In genomic region chr1:205631727-205632373, GRCh38 we compare ENCODE assay signal across 1 cellular context.
TF ChIP-seq lines count a peak whose summit lies in the region.

Gene ELK4, minus strand, starts transcription at chr1:205632011. Its CDS starts 8,129 bp downstream, at chr1:205623882.

TF ChIP-seq in HepG2, 621 proteins besides CTCF, POLR2A, EP300 and RAD21 (continued from another document and continues in another):
- TF ChIP-seq MNT (IDR thresholded peaks at IDR 0.05) (no peak), MLLT10 (CRISPR knock-in tag; IDR thresholded peaks at IDR 0.05) (no peak), ZBTB43 (CRISPR knock-in tag; conservative IDR thresholded peaks at IDR 0.05) (no peak), ZBTB49 (CRISPR knock-in tag; IDR thresholded peaks at IDR 0.05; ENCODE audit: borderline replicate concordance) (no peak), GATA4 (IDR thresholded peaks at IDR 0.05; ENCODE audit: borderline replicate concordance, low read depth) (no peak), ZGPAT (CRISPR knock-in tag; IDR thresholded peaks at IDR 0.05) (peak; percentile 88), GATAD2A (CRISPR knock-in tag; IDR thresholded peaks at IDR 0.05) (peak; percentile 70), ZNF256 (CRISPR knock-in tag; conservative IDR thresholded peaks at IDR 0.05) (0 out of 2 replicates have a peak, but pooled peaks have one; percentile 15), ZNF274 (CRISPR knock-in tag; IDR thresholded peaks at IDR 0.05) (peak; percentile 76; the same call in 1 of the 2 replicates), MLX (CRISPR knock-in tag; IDR thresholded peaks at IDR 0.05) (0 out of 2 replicates have a peak, but pooled peaks have one; percentile 19), ZBTB7A (CRISPR knock-in tag; IDR thresholded peaks at IDR 0.05) (no peak), HDAC1 (CRISPR knock-in tag; IDR thresholded peaks at IDR 0.05) (peak; percentile 58), ARHGAP35 (CRISPR knock-in tag; IDR thresholded peaks at IDR 0.05; ENCODE audit: borderline replicate concordance) (0 out of 2 replicates have a peak, but pooled peaks have one; percentile 49), RBM22 (optimal IDR thresholded peaks at IDR 0.05; ENCODE audit: low read length) (peak; percentile 81), ZNF180 (CRISPR knock-in tag; IDR thresholded peaks at IDR 0.05; ENCODE audit: borderline replicate concordance, low read depth) (0 out of 2 replicates have a peak, but pooled peaks have one; percentile 50), MAFK (conservative IDR thresholded peaks at IDR 0.05 in 1 of 2, IDR thresholded peaks at IDR 0.05 in 1 of 2; ENCODE audit: low read length in 2 of 2) (no peak), MEIS1 (CRISPR knock-in tag; IDR thresholded peaks at IDR 0.05; ENCODE audit: borderline replicate concordance) (no peak), NCOA1 (CRISPR knock-in tag; IDR thresholded peaks at IDR 0.05) (0 out of 2 replicates have a peak, but pooled peaks have one; percentile 42), UBTF (CRISPR knock-in tag; IDR thresholded peaks at IDR 0.05) (peak; percentile 82), ZBTB44 (CRISPR knock-in tag; IDR thresholded peaks at IDR 0.05) (peak; percentile 86; the same call in 1 of the 2 replicates), NRL (CRISPR knock-in tag; IDR thresholded peaks at IDR 0.05; ENCODE audit: borderline replicate concordance) (peak; percentile 60; the same call in 1 of the 2 replicates), ZNF672 (CRISPR knock-in tag; IDR thresholded peaks at IDR 0.05) (no peak), ZNF44 (CRISPR knock-in tag; IDR thresholded peaks at IDR 0.05) (peak; percentile 95), KDM2A (CRISPR knock-in tag; IDR thresholded peaks at IDR 0.05; ENCODE audit: borderline replicate concordance, low read depth) (peak; percentile 97), PRDM4 (CRISPR knock-in tag; IDR thresholded peaks at IDR 0.05; ENCODE audit: borderline replicate concordance) (no peak), POLR2G (IDR thresholded peaks at IDR 0.05; ENCODE audit: low read depth, low read length) (peak; percentile 91), FOXP1 (IDR thresholded peaks at IDR 0.05) (no peak), FOXP1 (CRISPR knock-in tag; IDR thresholded peaks at IDR 0.05) (0 out of 2 replicates have a peak, but pooled peaks have one; percentile 31), ZNF777 (CRISPR knock-in tag; IDR thresholded peaks at IDR 0.05) (peak; percentile 66), ZNF121 (CRISPR knock-in tag; IDR thresholded peaks at IDR 0.05) (0 out of 2 replicates have a peak, but pooled peaks have one; percentile 22), EED (CRISPR knock-in tag; IDR thresholded peaks at IDR 0.05) (0 out of 2 replicates have a peak, but pooled peaks have one; percentile 27), SOX6 (IDR thresholded peaks at IDR 0.05) (no peak), SOX6 (CRISPR knock-in tag; IDR thresholded peaks at IDR 0.05) (peak; percentile 66), ZNF629 (CRISPR knock-in tag; conservative IDR thresholded peaks at IDR 0.05) (0 out of 2 replicates have a peak, but pooled peaks have one; percentile 29), ONECUT2 (CRISPR knock-in tag; IDR thresholded peaks at IDR 0.05) (no peak), NONO (IDR thresholded peaks at IDR 0.05) (no peak), NONO (CRISPR knock-in tag; conservative IDR thresholded peaks at IDR 0.05) (peak; percentile 94), RBM39 (IDR thresholded peaks at IDR 0.05; ENCODE audit: low read depth, low read length, poor library complexity, severe bottlenecking) (peak; percentile 74), YY1 (IDR thresholded peaks at IDR 0.05; ENCODE audit: insufficient read depth, insufficient replicate concordance, low read depth, low read length) (peak; percentile 68), SIX4 (CRISPR knock-in tag; IDR thresholded peaks at IDR 0.05) (peak; percentile 79; the same call in 1 of the 2 replicates), ATRX (CRISPR knock-in tag; IDR thresholded peaks at IDR 0.05; ENCODE audit: borderline replicate concordance) (no peak), ARID4A (CRISPR knock-in tag; IDR thresholded peaks at IDR 0.05; ENCODE audit: borderline replicate concordance) (peak; percentile 64; the same call in 1 of the 2 replicates), RBFOX2 (IDR thresholded peaks at IDR 0.05; ENCODE audit: low read depth, low read length) (peak; percentile 96), RCOR2 (CRISPR knock-in tag; IDR thresholded peaks at IDR 0.05) (no peak), KAT2B (IDR thresholded peaks at IDR 0.05; ENCODE audit: borderline replicate concordance, low read depth, low read length) (peak; percentile 6; the same call in 1 of the 2 replicates), PAF1 (CRISPR knock-in tag; IDR thresholded peaks at IDR 0.05) (no peak), NCOA5 (CRISPR knock-in tag; IDR thresholded peaks at IDR 0.05) (no peak), SAFB2 (CRISPR knock-in tag; IDR thresholded peaks at IDR 0.05; ENCODE audit: borderline replicate concordance, low read depth) (peak; percentile 75)
